Comparison of ENCODE assay signal across 22 cellular contexts in genomic region chr4:106486533-106486932, GRCh38.
"Had no signal": no experiment of that assay in that cellular context is flagged by ENCODE, and none has a peak within 500 bp of the region (broad histone marks: within the 10 kb centered on the region; RNA-seq: fewer than 3 reads in every experiment).

No MANE protein-coding gene starts in this region.

- H3K4me3 ChIP-seq: ascending aorta, body of pancreas, MG63, PC-9 had no signal

- H3K4me1 Mint-ChIP-seq: activated CD4-positive, alpha-beta memory T cell treated with anti-CD3 and anti-CD28 coated beads, Interleukin-2, amount 10 ng/mL, durations not matched to agents 7 days and 5 days; activated CD4-positive, alpha-beta T cell treated with anti-CD3 and anti-CD28 coated beads for 36 hours; activated naive CD4-positive, alpha-beta T cell treated with anti-CD3 and anti-CD28 coated beads, Interleukin-2, amount 50 U/mL, for 24 hours; central memory CD8-positive, alpha-beta T cell; T-helper 17 cell had no signal

- H3K27me3 ChIP-seq: ascending aorta, body of pancreas, MG63 had no signal

- H3K9me3 ChIP-seq: body of pancreas, MG63 had no signal

- H3K27ac Mint-ChIP-seq: activated CD4-positive, alpha-beta memory T cell treated with anti-CD3 and anti-CD28 coated beads, Interleukin-2, amount 10 ng/mL, durations not matched to agents 7 days and 5 days; activated CD4-positive, alpha-beta T cell treated with anti-CD3 and anti-CD28 coated beads for 36 hours; activated naive CD4-positive, alpha-beta T cell treated with anti-CD3 and anti-CD28 coated beads, Interleukin-2, amount 50 U/mL, for 24 hours; T-helper 17 cell had no signal

- H3K4me3 Mint-ChIP-seq: activated CD4-positive, alpha-beta memory T cell treated with anti-CD3 and anti-CD28 coated beads, Interleukin-2, amount 10 ng/mL, durations not matched to agents 7 days and 5 days; activated CD4-positive, alpha-beta T cell treated with anti-CD3 and anti-CD28 coated beads for 36 hours; activated naive CD4-positive, alpha-beta T cell treated with anti-CD3 and anti-CD28 coated beads, Interleukin-2, amount 50 U/mL, for 24 hours; central memory CD8-positive, alpha-beta T cell; T-helper 17 cell had no signal

- H3K4me1 ChIP-seq: ascending aorta, body of pancreas had no signal

- DNase-seq: activated CD4-positive, alpha-beta memory T cell treated with anti-CD3 and anti-CD28 coated beads, Interleukin-2, amount 10 ng/mL, durations not matched to agents 7 days and 5 days; activated CD4-positive, alpha-beta T cell treated with anti-CD3 and anti-CD28 coated beads for 36 hours; activated CD4-positive, alpha-beta T cell treated with anti-CD3 and anti-CD28 coated beads, Interleukin-2, amount 50 U/mL, for 1 hour; activated effector memory CD4-positive, alpha-beta T cell treated with Interleukin-2 at 50 U/mL for 16 hours; activated naive CD4-positive, alpha-beta T cell; amniotic stem cell; body of pancreas; MG63; MV-4-11; NCI-H1092 treated with DMSO at 0.1 percent for 48 hours; NCI-H1436; NCI-H1694 treated with DMSO at 0.1 percent for 48 hours; NCI-H2081; NCI-H524; PC-9; SHP77 treated with DMSO at 0.1 percent for 48 hours; T-helper 17 cell; T-helper 9 cell had no signal

- ATAC-seq: activated CD4-positive, alpha-beta T cell treated with anti-CD3 and anti-CD28 coated beads for 36 hours; body of pancreas; T-helper 17 cell had no signal

- H3K27ac ChIP-seq: ascending aorta, body of pancreas, PC-9, VCaP had no signal

- H3K36me3 ChIP-seq: ascending aorta, MG63 had no signal
